Comparison of ENCODE assay signal across 21 cellular contexts in genomic region chr16:84462296-84463210, GRCh38. TPM values are rescaled to one million over a fixed set of nuclear protein-coding genes. Genes with fewer than 3 reads are reported as not detected.
DNase-seq lines count a peak whose midpoint lies in the region; ATAC-seq and TF ChIP-seq lines count a peak whose summit lies in the region.
"Had no signal": no experiment of that assay in that cellular context is flagged by ENCODE, and none has a peak within 500 bp of the region (broad histone marks: within the 10 kb centered on the region; RNA-seq: fewer than 3 reads in every experiment).

No MANE protein-coding gene starts in this region.

- no peak overlapping the region for H3K4me3 ChIP-seq in tibial artery
- H3K4me3 ChIP-seq: BLaER1 treated with 17β-estradiol and CSF1 and Interleukin-3, amounts not matched to agents 10 nM and 100 nM; body of pancreas; colonic mucosa; heart right ventricle; skin epidermis had no signal

- no peak overlapping the region for H3K27ac ChIP-seq in tibial artery
- H3K27ac ChIP-seq: body of pancreas, colonic mucosa, skin epidermis had no signal

- H3K36me3 ChIP-seq in tibial artery = peaks cover 11 to 57% (median 26%) of the 10 kb centered on the region in 3 donors

- no peak for TF ChIP-seq CTCF in tibial artery (IDR thresholded peaks at IDR 0.05)

- ATAC-seq in HG02763 (IDR thresholded peaks at IDR 0.05; ENCODE audit: unreplicated experiment) = no peak
- ATAC-seq: body of pancreas had no signal

- H3K27ac Mint-ChIP-seq in activated T-cell treated with anti-CD3 and anti-CD28 coated beads, Interleukin-2, amount 50 U/mL, for 24 hours = no peak overlapping the region
- H3K27ac Mint-ChIP-seq: activated naive CD4-positive, alpha-beta T cell treated with anti-CD3 and anti-CD28 coated beads, Interleukin-2, amount 50 U/mL, for 24 hours had no signal

- H3K27me3 ChIP-seq in tibial artery = no peaks in the 10 kb centered on the region
- H3K27me3 ChIP-seq: BLaER1 treated with 17β-estradiol and CSF1 and Interleukin-3, amounts not matched to agents 10 nM and 100 nM; body of pancreas; colonic mucosa; heart right ventricle had no signal

- H3K9me3 Mint-ChIP-seq in activated T-cell treated with anti-CD3 and anti-CD28 coated beads, Interleukin-2, amount 50 U/mL, for 24 hours = peaks cover 5% of the 10 kb centered on the region

- H3K9me3 ChIP-seq in tibial artery = peaks cover 0 to 7% (median 3%) of the 10 kb centered on the region in 3 donors
- H3K9me3 ChIP-seq: colonic mucosa had no signal

- no peaks in the 10 kb centered on the region for H3K27me3 Mint-ChIP-seq in activated T-cell treated with anti-CD3 and anti-CD28 coated beads, Interleukin-2, amount 50 U/mL, for 24 hours
- H3K27me3 Mint-ChIP-seq: activated naive CD4-positive, alpha-beta T cell treated with anti-CD3 and anti-CD28 coated beads, Interleukin-2, amount 50 U/mL, for 24 hours had no signal

- no peaks in the 10 kb centered on the region for H3K4me1 Mint-ChIP-seq in activated T-cell treated with anti-CD3 and anti-CD28 coated beads, Interleukin-2, amount 50 U/mL, for 24 hours (ENCODE audit: low read depth)
- H3K4me1 Mint-ChIP-seq: activated naive CD4-positive, alpha-beta T cell treated with anti-CD3 and anti-CD28 coated beads, Interleukin-2, amount 50 U/mL, for 24 hours had no signal

- intact Hi-C loops in tibial artery (cut with DNase I; ENCODE audit: low total_unique reads) = no loop called here

- H3K4me1 ChIP-seq in tibial artery = no peaks in the 10 kb centered on the region
- H3K4me1 ChIP-seq: body of pancreas, colonic mucosa had no signal

- H3K4me3 Mint-ChIP-seq in activated T-cell treated with anti-CD3 and anti-CD28 coated beads, Interleukin-2, amount 50 U/mL, for 24 hours = no peak overlapping the region
- H3K4me3 Mint-ChIP-seq: activated naive CD4-positive, alpha-beta T cell treated with anti-CD3 and anti-CD28 coated beads, Interleukin-2, amount 50 U/mL, for 24 hours had no signal

- peaks cover 23% of the 10 kb centered on the region for H3K36me3 Mint-ChIP-seq in activated T-cell treated with anti-CD3 and anti-CD28 coated beads, Interleukin-2, amount 50 U/mL, for 24 hours (ENCODE audit: low read depth)

- DNase-seq in activated T-cell treated with anti-CD3 and anti-CD28 coated beads, Interleukin-2, amount 50 U/mL, for 24 hours = peak; percentile 11
- DNase-seq in activated T-cell treated with anti-CD3 and anti-CD28 coated beads, Interleukin-2, amount 50 U/mL, for 48 hours = no peak
- DNase-seq in RPMI7951 (ENCODE audit: low read depth) (peak; percentile 33), kidney tubule cell (ENCODE audit: low spot score) (peak; percentile 11), tibial artery (peak; percentile 13 to 58), T-helper 9 cell (no peak), GF-D8 (lab: John Stamatoyannopoulos, UW) (no peak)
- DNase-seq: activated CD4-positive, alpha-beta T cell treated with anti-CD3 and anti-CD28 coated beads, Interleukin-2, amount 50 U/mL, for 1 hour; activated T-cell treated with anti-CD3 and anti-CD28 coated beads, Interleukin-2, amount 50 U/mL, for 1 hour; colonic mucosa; H7; heart right ventricle; MM.1S; NCI-H187; NCI-H226; stimulated activated CD4-positive, alpha-beta T cell treated with anti-CD3 and anti-CD28 coated beads, Interleukin-2, amount 100 ng/mL, for 48 hours had no signal

RNA-seq across cellular contexts. Expression of gene MEAK7, which starts 41.9 kb away (rescaled TPM):
- 17.2 and 17.4 TPM in 2 replicates for total RNA-seq in RPMI7951 (2014; rRNA removed; shearing (Covaris generic))

Comparison
In these comparisons a context has a peak if more than half of its experiments do, and no peak if none do; other contexts are left out.
1. DNase-seq: peak in activated T-cell treated with anti-CD3 and anti-CD28 coated beads, Interleukin-2, amount 50 U/mL, for 24 hours (single experiment), RPMI7951 (single experiment), kidney tubule cell (single experiment) and tibial artery (2 of 2); none in activated T-cell treated with anti-CD3 and anti-CD28 coated beads, Interleukin-2, amount 50 U/mL, for 48 hours (0 of 2), T-helper 9 cell (single experiment) and GF-D8 (single experiment).